Comparison of ENCODE assay signal across 8 cellular contexts in genomic region chr7:73738220-73738611, GRCh38. TPM values are rescaled to one million over a fixed set of nuclear protein-coding genes. Genes with fewer than 3 reads are reported as not detected.
A peak's percentile ranks its signal among the peaks of the same experiment; 100 is the strongest.
DNase-seq lines count a peak whose midpoint lies in the region; ATAC-seq lines count a peak whose summit lies in the region.

No MANE protein-coding gene starts in this region.

- CTCF ChIA-PET in T-cell (lab: Charles Lee) = interaction anchor here (0.6 to 1.9 kb wide), 7 partner anchors 8 to 816 kb away, joined by 3 to 7 read pairs (median 4); partner anchors contain the start of gene BAZ1B (in 1 of the 2)

- H3K9ac ChIP-seq in HUES64 (ENCODE audit: low read depth, low read length) = peak overlapping the region; percentile 74

- H3K4me3 Mint-ChIP-seq in T-cell = peak overlapping the region; percentile 89 to 91 (median 90)

- peaks cover 11 to 25% (median 17%) of the 10 kb centered on the region in 3 donors for H3K4me1 Mint-ChIP-seq in T-cell

- H3K9me3 ChIP-seq in HUES64 (ENCODE audit: insufficient read depth, low read depth, low read length) = no peaks in the 10 kb centered on the region

- H3K36me3 Mint-ChIP-seq in T-cell = no peaks in the 10 kb centered on the region

- peak; percentile 22 to 49 (median 42) for DNase-seq in activated CD4-positive, CD25-positive, alpha-beta regulatory T cell (lab: John Stamatoyannopoulos, UW)
- peak in 30 of 34 experiments; percentile 7 to 65 (median 48) for DNase-seq in T-cell
- peak; percentile 79 for DNase-seq in astrocyte of the hippocampus (ENCODE audit: low read depth, low spot score)
- peak; percentile 24 to 32 for DNase-seq in hippocampal formation (lab: John Stamatoyannopoulos, UW)
- peak; percentile 79 for DNase-seq in sciatic nerve (ENCODE audit: low spot score)

- H3K4me1 ChIP-seq in HUES64 (ENCODE audit: insufficient read depth, low read length) = peaks cover 24% of the 10 kb centered on the region

- H3K27ac ChIP-seq in HUES64 (ENCODE audit: low read depth, low read length) = peak overlapping the region; percentile 85

- no peaks in the 10 kb centered on the region for H3K27me3 Mint-ChIP-seq in T-cell

- no peak for ATAC-seq in activated CD4-positive, CD25-positive, alpha-beta regulatory T cell treated with anti-CD3 and anti-CD28 coated beads, Interleukin-2, amount 50 U/mL, for 24 hours
- peak; percentile 19 to 26 (median 22) for ATAC-seq in T-cell (replicated peaks in 1 of 4)
- peak; percentile 33 for ATAC-seq in sciatic nerve
- no peak for ATAC-seq in GM21381 (IDR thresholded peaks at IDR 0.05; ENCODE audit: unreplicated experiment)

- 2% methylated on average over 21 of the region's 24 CpGs for WGBS in HUES64

- H3K27ac Mint-ChIP-seq in T-cell = peak overlapping the region; percentile 88 to 93

- peaks cover 15% of the 10 kb centered on the region for H3K36me3 ChIP-seq in HUES64 (ENCODE audit: insufficient read depth, low read length)

- POLR2A ChIA-PET in T-cell (lab: Charles Lee) = interaction anchor here (0.5 to 0.6 kb wide), 4 partner anchors 21 to 172 kb away, joined by 3 to 5 read pairs (median 4); no protein-coding TSS in a partner anchor

- peaks cover 4% of the 10 kb centered on the region; the same call in 1 of the 2 replicates for H3K27me3 ChIP-seq in HUES64 (ENCODE audit: insufficient read depth, low read length)

- H3K4me3 ChIP-seq in HUES64 (ENCODE audit: low read length) = peak overlapping the region; percentile 87

- H3K9me3 Mint-ChIP-seq in T-cell = no peaks in the 10 kb centered on the region

- intact Hi-C loops in sciatic nerve (cut with DNase I) = loop anchor here (10.0 kb wide), 1 partner anchor 73 kb away; the partner anchor contains the start of gene VPS37D

RNA-seq across cellular contexts. Expression of gene ABHD11, which starts 0.4 kb away (rescaled TPM):
- 13.1 TPM for polyA plus RNA-seq in HUES64 (2013, experiment 1 of 2)
- polyA plus RNA-seq in HUES64 (2013, experiment 2 of 2) = 10.2 TPM
- total RNA-seq in T-cell = 10 to 100 TPM; 14.5 to 24.3 (median 18.8) TPM
- total RNA-seq in sciatic nerve = 10.7 TPM

RNA-seq across cellular contexts. Expression of gene STX1A, which starts 18.7 kb away (rescaled TPM):
- polyA plus RNA-seq in HUES64 (2013, experiment 1 of 2) = 4.5 TPM
- polyA plus RNA-seq in HUES64 (2013, experiment 2 of 2) = 6.1 TPM
- total RNA-seq in T-cell (10 to 100 TPM in 4 of 5 donors, 1 to 10 TPM in 1; 7.7 to 18.1 (median 13.0) TPM), sciatic nerve (7.5 TPM)

RNA-seq across cellular contexts. Expression of gene CLDN3, which starts 31.9 kb away (rescaled TPM):
- 9.1 TPM for polyA plus RNA-seq in HUES64 (2013, experiment 1 of 2)
- polyA plus RNA-seq in HUES64 (2013, experiment 2 of 2) = 9.2 TPM
- total RNA-seq in T-cell (under 1 TPM in 2 of 5 donors, not detected in 3; 0.26 to 0.50 TPM), sciatic nerve (not detected)

RNA-seq across cellular contexts. Expression of gene BUD23, which starts 54.8 kb away (rescaled TPM):
- 64.4 TPM for polyA plus RNA-seq in HUES64 (2013, experiment 1 of 2)
- 58.6 TPM for polyA plus RNA-seq in HUES64 (2013, experiment 2 of 2)
- total RNA-seq in T-cell (10 to 100 TPM; 66.9 to 90.0 (median 71.2) TPM), sciatic nerve (47.4 TPM)

RNA-seq across cellular contexts. Expression of gene DNAJC30, which starts 55.0 kb away (rescaled TPM):
- 5.5 TPM for polyA plus RNA-seq in HUES64 (2013, experiment 1 of 2)
- 4.4 TPM for polyA plus RNA-seq in HUES64 (2013, experiment 2 of 2)
- total RNA-seq in T-cell (10 to 100 TPM in 4 of 5 donors, 1 to 10 TPM in 1; 9.1 to 16.4 (median 14.7) TPM), sciatic nerve (10.5 TPM)

Comparison
In these comparisons a context has a peak if more than half of its experiments do, and no peak if none do; other contexts are left out.
1. DNase-seq: peak in every context shown above with its lines; median percentile 79 in astrocyte of the hippocampus; 79 in sciatic nerve; 48 in T-cell; 42 in activated CD4-positive, CD25-positive, alpha-beta regulatory T cell; 28 in hippocampal formation.
2. ATAC-seq: peak in T-cell (4 of 4) and sciatic nerve (single experiment); none in activated CD4-positive, CD25-positive, alpha-beta regulatory T cell treated with anti-CD3 and anti-CD28 coated beads, Interleukin-2, amount 50 U/mL, for 24 hours (0 of 2) and GM21381 (single experiment).